Comparison of ENCODE assay signal across 14 cellular contexts in genomic region chr12:116420476-116420875, GRCh38.
DNase-seq lines count a peak whose midpoint lies in the region; ATAC-seq and TF ChIP-seq lines count a peak whose summit lies in the region.
"Had no signal": no experiment of that assay in that cellular context is flagged by ENCODE, and none has a peak within 500 bp of the region (broad histone marks: within the 10 kb centered on the region; RNA-seq: fewer than 3 reads in every experiment).

No MANE protein-coding gene starts in this region.

- CTCF ChIA-PET in Panc1 (lab: Charles Lee) = no interaction called here

- H3K27me3 Mint-ChIP-seq in nephron (ENCODE audit: low read depth) = peaks cover 3% of the 10 kb centered on the region
- H3K27me3 Mint-ChIP-seq in activated T-cell treated with anti-CD3 and anti-CD28 coated beads, Interleukin-2, amount 50 U/mL, for 4 hours (ENCODE audit: low read depth) = no peaks in the 10 kb centered on the region

- DNase-seq in DMS79 (lab: John Stamatoyannopoulos, UW) = peak; percentile 67
- DNase-seq in G401 (ENCODE audit: low spot score) = peak; percentile 34
- DNase-seq in Panc1 (ENCODE audit: low read depth, low spot score) = no peak
- no peak for DNase-seq in activated T-cell treated with anti-CD3 and anti-CD28 coated beads, Interleukin-2, amount 50 U/mL, for 4 hours
- DNase-seq: CD8-positive, alpha-beta T cell; Kasumi-1; NCI-H1436 treated with DMSO at 0.1 percent for 48 hours; NK-92 treated with Interleukin-12 subunit alpha and Interleukin-12 subunit beta, amount 100 ng/mL, for 24 hours; OCI-M1 had no signal

- no peaks in the 10 kb centered on the region for H3K36me3 ChIP-seq in Panc1 (ENCODE audit: control insufficient read depth, insufficient read depth, low read length)

- no peaks in the 10 kb centered on the region for H3K9me3 Mint-ChIP-seq in nephron
- H3K9me3 Mint-ChIP-seq in activated T-cell treated with anti-CD3 and anti-CD28 coated beads, Interleukin-2, amount 50 U/mL, for 4 hours = peaks cover 7% of the 10 kb centered on the region

- peak overlapping the region; percentile 80 for H3K27ac ChIP-seq in Panc1 (ENCODE audit: low read length)
- H3K27ac ChIP-seq: RWPE1 had no signal

- H3K4me1 ChIP-seq in Panc1 (ENCODE audit: control insufficient read depth, insufficient read depth, low read length) = peaks cover 23% of the 10 kb centered on the region

- peaks cover 5% of the 10 kb centered on the region; the same call in 1 of the 2 replicates for H3K9me3 ChIP-seq in Panc1 (ENCODE audit: control insufficient read depth, insufficient read depth, low read depth, low read length)

- H3K27me3 ChIP-seq in Panc1 (ENCODE audit: control insufficient read depth, insufficient read depth, low read length) = no peaks in the 10 kb centered on the region

- H3K4me3 ChIP-seq in Panc1 (ENCODE audit: low read depth in 2 of 2, low read length in 2 of 2) = no peak overlapping the region
- H3K4me3 ChIP-seq: GM12878 had no signal

- intact Hi-C loops in Panc1 (cut with micrococcal nuclease; ENCODE audit: unreplicated experiment) = no loop called here

- H3K4me1 Mint-ChIP-seq in nephron = peaks cover 4% of the 10 kb centered on the region
- no peaks in the 10 kb centered on the region for H3K4me1 Mint-ChIP-seq in activated T-cell treated with anti-CD3 and anti-CD28 coated beads, Interleukin-2, amount 50 U/mL, for 4 hours (ENCODE audit: low read depth)

- ATAC-seq in Panc1 (peak; percentile 47), GM19023 (IDR thresholded peaks at IDR 0.05; ENCODE audit: unreplicated experiment) (no peak), HG03045 (IDR thresholded peaks at IDR 0.05; ENCODE audit: unreplicated experiment) (no peak)
- ATAC-seq in activated T-cell treated with anti-CD3 and anti-CD28 coated beads, Interleukin-2, amount 50 U/mL, for 4 hours = no peak
- ATAC-seq: CD8-positive, alpha-beta T cell; GM12878 had no signal

- no peaks in the 10 kb centered on the region for H3K36me3 Mint-ChIP-seq in nephron (ENCODE audit: low read depth)
- no peaks in the 10 kb centered on the region for H3K36me3 Mint-ChIP-seq in activated T-cell treated with anti-CD3 and anti-CD28 coated beads, Interleukin-2, amount 50 U/mL, for 4 hours (ENCODE audit: insufficient read depth)
- H3K36me3 Mint-ChIP-seq: CD8-positive, alpha-beta T cell had no signal

- POLR2A ChIA-PET in Panc1 (lab: Charles Lee) = no interaction called here

- TF ChIP-seq CTCF in Panc1 (IDR thresholded peaks at IDR 0.05) = no peak
- no peak for TF ChIP-seq CTCF in nephron (IDR thresholded peaks at IDR 0.05; ENCODE audit: unreplicated experiment in 3 of 3)

- peak overlapping the region in 2 of 3 experiments; percentile 13 to 59 for H3K27ac Mint-ChIP-seq in nephron
- H3K27ac Mint-ChIP-seq: CD8-positive, alpha-beta T cell had no signal

- in situ Hi-C loops in G401 (cut with HindIII; ENCODE audit: low sequenced_read_pairs) = no loop called here
- in situ Hi-C loops in Panc1 (cut with HindIII; ENCODE audit: low pct_unique_long_range_greater_than_20kb, low sequenced_read_pairs) = no loop called here

- no peak overlapping the region for H3K4me3 Mint-ChIP-seq in nephron
- H3K4me3 Mint-ChIP-seq in activated T-cell treated with anti-CD3 and anti-CD28 coated beads, Interleukin-2, amount 50 U/mL, for 4 hours = no peak overlapping the region
- H3K4me3 Mint-ChIP-seq: CD8-positive, alpha-beta T cell had no signal

- BruUV-seq in Panc1 (replicated peaks; lab: Mats Ljungman, UMichigan) = no TSS peak

Comparison
In these comparisons a context has a peak if more than half of its experiments do, and no peak if none do; other contexts are left out.
1. DNase-seq: peak in DMS79 (single experiment) and G401 (single experiment); none in Panc1 (single experiment) and activated T-cell treated with anti-CD3 and anti-CD28 coated beads, Interleukin-2, amount 50 U/mL, for 4 hours (single experiment).